ENCODE assay signal across 2 cellular contexts in the genomic region with DNA sequence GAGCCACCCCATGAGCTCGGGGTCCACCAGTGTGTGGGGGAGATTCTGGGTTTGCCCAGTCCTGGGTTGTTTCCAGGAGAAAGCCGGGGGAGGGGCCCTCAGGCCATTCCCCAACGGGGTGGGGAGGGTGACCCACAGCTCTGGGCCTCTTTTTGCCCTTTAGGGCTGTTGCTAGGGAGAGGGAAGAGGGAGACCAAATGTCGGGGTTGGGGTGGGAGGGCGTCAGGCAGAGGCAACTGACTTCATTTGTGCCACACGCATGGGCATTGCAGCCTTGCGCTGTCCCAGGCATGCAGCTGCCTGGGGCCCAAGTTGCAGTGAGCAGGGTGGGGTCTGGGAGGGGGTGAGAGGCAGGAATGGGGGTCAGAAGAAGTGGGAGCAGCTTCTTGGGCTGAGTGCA.
A peak's percentile ranks its signal among the peaks of the same experiment; 100 is the strongest.
TF ChIP-seq lines count a peak whose summit lies in the region.

No MANE protein-coding gene starts in this region.

TF ChIP-seq in HEK293, 187 proteins besides CTCF, POLR2A, EP300 and RAD21 (continues in another document):
- TF ChIP-seq ZNF280D (tag by site-specific recombination; IDR thresholded peaks at IDR 0.05) (no peak), ZNF214 (tag by site-specific recombination; IDR thresholded peaks at IDR 0.05; ENCODE audit: borderline replicate concordance) (no peak), ZNF707 (tag by site-specific recombination; IDR thresholded peaks at IDR 0.05) (no peak), PRDM6 (tag by site-specific recombination; IDR thresholded peaks at IDR 0.05) (no peak), ZNF629 (tag by site-specific recombination; IDR thresholded peaks at IDR 0.05) (no peak), ZNF155 (tag by site-specific recombination; IDR thresholded peaks at IDR 0.05) (no peak), MZF1 (tag by site-specific recombination; IDR thresholded peaks at IDR 0.05; ENCODE audit: borderline replicate concordance) (no peak), SP2 (tag by site-specific recombination; IDR thresholded peaks at IDR 0.05) (no peak), ZNF132 (tag by site-specific recombination; IDR thresholded peaks at IDR 0.05; ENCODE audit: borderline replicate concordance) (no peak), ZBTB44 (tag by site-specific recombination; IDR thresholded peaks at IDR 0.05) (peak; percentile 75), SETDB1 (IDR thresholded peaks at IDR 0.05; ENCODE audit: insufficient read length, low read length) (no peak), ZNF624 (tag by site-specific recombination; IDR thresholded peaks at IDR 0.05) (no peak), KLF9 (tag by site-specific recombination; IDR thresholded peaks at IDR 0.05; ENCODE audit: low read depth) (no peak), ZNF239 (tag by site-specific recombination; IDR thresholded peaks at IDR 0.05) (no peak), SCRT2 (tag by site-specific recombination; IDR thresholded peaks at IDR 0.05) (no peak), ZNF341 (tag by site-specific recombination; IDR thresholded peaks at IDR 0.05; ENCODE audit: low read depth) (0 out of 2 replicates have a peak, but pooled peaks have one; percentile 27)
- TF ChIP-seq, protein P1, sequence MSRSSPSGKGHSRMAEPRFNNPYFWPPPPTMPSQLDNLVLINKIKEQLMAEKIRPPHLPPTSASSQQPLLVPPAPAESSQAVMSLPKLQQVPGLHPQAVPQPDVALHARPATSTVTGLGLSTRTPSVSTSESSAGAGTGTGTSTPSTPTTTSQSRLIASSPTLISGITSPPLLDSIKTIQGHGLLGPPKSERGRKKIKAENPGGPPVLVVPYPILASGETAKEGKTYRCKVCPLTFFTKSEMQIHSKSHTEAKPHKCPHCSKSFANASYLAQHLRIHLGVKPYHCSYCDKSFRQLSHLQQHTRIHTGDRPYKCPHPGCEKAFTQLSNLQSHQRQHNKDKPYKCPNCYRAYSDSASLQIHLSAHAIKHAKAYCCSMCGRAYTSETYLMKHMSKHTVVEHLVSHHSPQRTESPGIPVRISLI (tag by site-specific recombination; IDR thresholded peaks at IDR 0.05) = no peak
- TF ChIP-seq, protein P2, sequence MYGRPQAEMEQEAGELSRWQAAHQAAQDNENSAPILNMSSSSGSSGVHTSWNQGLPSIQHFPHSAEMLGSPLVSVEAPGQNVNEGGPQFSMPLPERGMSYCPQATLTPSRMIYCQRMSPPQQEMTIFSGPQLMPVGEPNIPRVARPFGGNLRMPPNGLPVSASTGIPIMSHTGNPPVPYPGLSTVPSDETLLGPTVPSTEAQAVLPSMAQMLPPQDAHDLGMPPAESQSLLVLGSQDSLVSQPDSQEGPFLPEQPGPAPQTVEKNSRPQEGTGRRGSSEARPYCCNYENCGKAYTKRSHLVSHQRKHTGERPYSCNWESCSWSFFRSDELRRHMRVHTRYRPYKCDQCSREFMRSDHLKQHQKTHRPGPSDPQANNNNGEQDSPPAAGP (tag by site-specific recombination; IDR thresholded peaks at IDR 0.05) = no peak

TF ChIP-seq in K562, 482 proteins besides CTCF, POLR2A, EP300 and RAD21:
- TF ChIP-seq ZNF431 (CRISPR knock-in tag; IDR thresholded peaks at IDR 0.05) = no peak
- TF ChIP-seq POLR2AphosphoS2 (IDR thresholded peaks at IDR 0.05; ENCODE audit: low read length) = peak; percentile 52; the same call in 1 of the 2 replicates
- peak; percentile 45; the same call in 1 of the 2 replicates for TF ChIP-seq POLR2G (IDR thresholded peaks at IDR 0.05; ENCODE audit: low read depth, low read length)
- no peak for TF ChIP-seq XRCC5 (IDR thresholded peaks at IDR 0.05; ENCODE audit: low read depth, low read length)
- peak; percentile 39; the same call in 1 of the 2 replicates for TF ChIP-seq VEZF1 (CRISPR knock-in tag; IDR thresholded peaks at IDR 0.05)
